33 cellular contexts compared by ENCODE assay signal in genomic region chr10:71931295-71931694, GRCh38.
"Had no signal": no experiment of that assay in that cellular context is flagged by ENCODE, and none has a peak within 500 bp of the region (broad histone marks: within the 10 kb centered on the region; RNA-seq: fewer than 3 reads in every experiment).

No MANE protein-coding gene starts in this region.

- DNase-seq: Karpas-422, Kasumi-1, MG63, MM.1S, MV-4-11, NCI-H1048, NCI-H1092, NCI-H1092 treated with DMSO at 0.1 percent for 48 hours, NCI-H1105, NCI-H1105 treated with DMSO at 0.1 percent for 48 hours, NCI-H1417, NCI-H1417 treated with DMSO at 0.1 percent for 48 hours, NCI-H1436, NCI-H1436 treated with DMSO at 0.1 percent for 48 hours, NCI-H146, NCI-H1694, NCI-H1694 treated with DMSO at 0.1 percent for 48 hours, NCI-H187, NCI-H187 treated with DMSO at 0.1 percent for 48 hours, NCI-H1930, NCI-H2029, NCI-H2029 treated with DMSO at 0.1 percent for 48 hours, NCI-H2081, NCI-H2081 treated with DMSO at 0.1 percent for 48 hours, NCI-H2107, NCI-H2171, NCI-H2171 treated with DMSO at 0.1 percent for 48 hours, NCI-H2227 treated with DMSO at 0.1 percent for 48 hours, NCI-H226, NCI-H345, NCI-H446, NCI-H446 treated with DMSO at 0.1 percent for 48 hours, NCI-H510A had no signal

- H3K4me3 ChIP-seq: MG63 had no signal
